In genomic region chr19:56253737-56254136, GRCh38 we compare ENCODE assay signal across 8 cellular contexts. TPM values are rescaled to one million over a fixed set of nuclear protein-coding genes. Genes with fewer than 3 reads are reported as not detected.
DNase-seq lines count a peak whose midpoint lies in the region; ATAC-seq and TF ChIP-seq lines count a peak whose summit lies in the region.

No MANE protein-coding gene starts in this region.

- TF ChIP-seq CTCF in WI38 (IDR thresholded peaks at IDR 0.05; ENCODE audit: low read depth, low read length) (peak; percentile 29; the same call in 1 of the 2 replicates), tibial nerve (IDR thresholded peaks at IDR 0.05) (peak in 4 of 5 experiments; percentile 8 to 33 (median 26))

- H3K36me3 ChIP-seq in tibial nerve = no peaks in the 10 kb centered on the region

- H3K27ac Mint-ChIP-seq in stimulated activated naive CD8-positive, alpha-beta T cell treated with anti-CD3 and anti-CD28 coated beads, Interleukin-15, amount 100 ng/mL, for 72 hours = no peak overlapping the region

- H3K9me3 ChIP-seq in tibial nerve = peaks cover 0 to 4% (median 0%) of the 10 kb centered on the region in 4 donors

- no peaks in the 10 kb centered on the region for H3K27me3 ChIP-seq in tibial nerve

- WGBS in tibial nerve, 2 donors = 46 to 56% methylated on average over 5 of the region's 5 CpGs

- ATAC-seq in stimulated activated naive CD8-positive, alpha-beta T cell treated with anti-CD3 and anti-CD28 coated beads, Interleukin-15, Interleukin-2, amounts not matched to agents 100 U/mL and 50 U/mL, for 24 hours = peak; percentile 40
- ATAC-seq in stimulated activated naive CD8-positive, alpha-beta T cell treated with anti-CD3 and anti-CD28 coated beads, Interleukin-15, amount 100 ng/mL, for 72 hours = no peak
- peak; percentile 60 for ATAC-seq in left ventricle myocardium superior

- H3K4me1 Mint-ChIP-seq in stimulated activated naive CD8-positive, alpha-beta T cell treated with anti-CD3 and anti-CD28 coated beads, Interleukin-15, amount 100 ng/mL, for 72 hours = peaks cover 8% of the 10 kb centered on the region

- no peaks in the 10 kb centered on the region for H3K27me3 Mint-ChIP-seq in stimulated activated naive CD8-positive, alpha-beta T cell treated with anti-CD3 and anti-CD28 coated beads, Interleukin-15, amount 100 ng/mL, for 72 hours

- H3K4me3 ChIP-seq in WI38 (ENCODE audit: low read depth, low read length) (no peak overlapping the region), tibial nerve (no peak overlapping the region)

- no peak for TF ChIP-seq POLR2A in tibial nerve (IDR thresholded peaks at IDR 0.05)

- H3K27ac ChIP-seq in tibial nerve = no peak overlapping the region

- H3K4me1 ChIP-seq in tibial nerve = no peaks in the 10 kb centered on the region

- H3K9me3 Mint-ChIP-seq in stimulated activated naive CD8-positive, alpha-beta T cell treated with anti-CD3 and anti-CD28 coated beads, Interleukin-15, amount 100 ng/mL, for 72 hours = peaks cover 9% of the 10 kb centered on the region in 2 donors

- intact Hi-C loops in left ventricle myocardium superior (cut with micrococcal nuclease) = loop anchor here (5.0 kb wide), 1 partner anchor 99 kb away; no protein-coding TSS in a partner anchor

- TF ChIP-seq EP300 in tibial nerve (IDR thresholded peaks at IDR 0.05) = no peak

- no peak overlapping the region for H3K4me3 Mint-ChIP-seq in stimulated activated naive CD8-positive, alpha-beta T cell treated with anti-CD3 and anti-CD28 coated beads, Interleukin-15, amount 100 ng/mL, for 72 hours

- DNase-seq in stimulated activated naive CD8-positive, alpha-beta T cell treated with anti-CD3 and anti-CD28 coated beads, Interleukin-15, Interleukin-2, amounts not matched to agents 100 U/mL and 50 U/mL, for 24 hours = no peak
- no peak for DNase-seq in stimulated activated naive CD8-positive, alpha-beta T cell treated with anti-CD3 and anti-CD28 coated beads, Interleukin-15, amount 100 ng/mL, for 72 hours
- DNase-seq in NCI-H2081 (lab: John Stamatoyannopoulos, UW) (peak; percentile 59 to 75), left ventricle myocardium superior (no peak), tibial nerve (ENCODE audit: low spot score in 2 of 2) (peak in 1 of 2 donors; percentile 15), GM19240 (ENCODE audit: insufficient read length, low spot score) (no peak)
- no peak for DNase-seq in effector CD4-positive, alpha-beta T cell

RNA-seq across cellular contexts. Expression of gene EDDM13, which starts 18.8 kb away (rescaled TPM):
- not detected for total RNA-seq in left ventricle myocardium superior
- total RNA-seq in tibial nerve = not detected

RNA-seq across cellular contexts. Expression of gene ZSCAN5C, which starts 51.7 kb away (rescaled TPM):
- total RNA-seq in left ventricle myocardium superior = not detected
- total RNA-seq in tibial nerve = not detected

RNA-seq across cellular contexts. Expression of gene ZSCAN5B, which starts 56.2 kb away (rescaled TPM):
- not detected for total RNA-seq in left ventricle myocardium superior
- not detected for total RNA-seq in tibial nerve

Comparison
In these comparisons a context has a peak if more than half of its experiments do, and no peak if none do; other contexts are left out.
1. DNase-seq: peak in NCI-H2081 (2 of 2); none in stimulated activated naive CD8-positive, alpha-beta T cell treated with anti-CD3 and anti-CD28 coated beads, Interleukin-15, Interleukin-2, amounts not matched to agents 100 U/mL and 50 U/mL, for 24 hours (single experiment), stimulated activated naive CD8-positive, alpha-beta T cell treated with anti-CD3 and anti-CD28 coated beads, Interleukin-15, amount 100 ng/mL, for 72 hours (0 of 2), left ventricle myocardium superior (single experiment), effector CD4-positive, alpha-beta T cell (single experiment) and GM19240 (single experiment).